1 cellular context compared by ENCODE assay signal in genomic region chr3:51995346-51996156, GRCh38.
A peak's percentile ranks its signal among the peaks of the same experiment; 100 is the strongest.
TF ChIP-seq lines count a peak whose summit lies in the region.

Gene RPL29, minus strand, starts transcription at chr3:51995895. Its CDS starts 434 bp downstream, at chr3:51995461.

TF ChIP-seq in HepG2, 621 proteins besides CTCF, POLR2A, EP300 and RAD21 (continued from another document and continues in another):
- no peak for TF ChIP-seq SMARCE1 (IDR thresholded peaks at IDR 0.05; ENCODE audit: borderline replicate concordance)
- no peak for TF ChIP-seq NFE2 (CRISPR knock-in tag; IDR thresholded peaks at IDR 0.05)
- TF ChIP-seq NR2F6 (IDR thresholded peaks at IDR 0.05), result peak; percentile 54; the same call in 1 of the 2 replicates
- peak; percentile 62 for TF ChIP-seq NR2F6 (CRISPR knock-in tag; IDR thresholded peaks at IDR 0.05)
- TF ChIP-seq HNRNPL (IDR thresholded peaks at IDR 0.05; ENCODE audit: low read depth, low read length), result 0 out of 2 replicates have a peak, but pooled peaks have one; percentile 55
- TF ChIP-seq NCOR1 (IDR thresholded peaks at IDR 0.05; ENCODE audit: borderline replicate concordance, low read length), result peak; percentile 37; the same call in 1 of the 2 replicates
- TF ChIP-seq CSRNP2 (CRISPR knock-in tag; conservative IDR thresholded peaks at IDR 0.05; ENCODE audit: low read depth), result no peak
- peak; percentile 82 for TF ChIP-seq SIN3B (IDR thresholded peaks at IDR 0.05; ENCODE audit: low read length)
- TF ChIP-seq ZNF768 (CRISPR knock-in tag; IDR thresholded peaks at IDR 0.05), result peak; percentile 82; the same call in 1 of the 2 replicates
- peak; percentile 93; the same call in 1 of the 2 replicates for TF ChIP-seq ZNF383 (CRISPR knock-in tag; IDR thresholded peaks at IDR 0.05; ENCODE audit: borderline replicate concordance)
- TF ChIP-seq ATM (IDR thresholded peaks at IDR 0.05; ENCODE audit: borderline replicate concordance), result no peak
- peak; percentile 96; the same call in 1 of the 2 replicates for TF ChIP-seq FOXK1 (CRISPR knock-in tag; IDR thresholded peaks at IDR 0.05; ENCODE audit: borderline replicate concordance, low read depth)
- TF ChIP-seq KDM1A (CRISPR knock-in tag; IDR thresholded peaks at IDR 0.05), result no peak
- no peak for TF ChIP-seq ZNF292 (CRISPR knock-in tag; IDR thresholded peaks at IDR 0.05; ENCODE audit: borderline replicate concordance, low read depth)
- TF ChIP-seq SMAD9 (CRISPR knock-in tag; IDR thresholded peaks at IDR 0.05), result no peak
- 0 out of 2 replicates have a peak, but pooled peaks have one; percentile 81 for TF ChIP-seq ZNF354B (CRISPR knock-in tag; IDR thresholded peaks at IDR 0.05)
- 0 out of 2 replicates have a peak, but pooled peaks have one; percentile 49 for TF ChIP-seq RARG (CRISPR knock-in tag; IDR thresholded peaks at IDR 0.05; ENCODE audit: low read depth)
- peak; percentile 41; the same call in 1 of the 2 replicates for TF ChIP-seq SAFB2 (CRISPR knock-in tag; IDR thresholded peaks at IDR 0.05; ENCODE audit: borderline replicate concordance, low read depth)
- TF ChIP-seq GPN1 (CRISPR knock-in tag; IDR thresholded peaks at IDR 0.05; ENCODE audit: borderline replicate concordance), result no peak; the same call in 1 of the 2 replicates
- peak; percentile 89 for TF ChIP-seq SALL2 (CRISPR knock-in tag; IDR thresholded peaks at IDR 0.05)
- TF ChIP-seq CEBPB (IDR thresholded peaks at IDR 0.05; ENCODE audit: borderline replicate concordance, low read depth, low read length), result no peak
- TF ChIP-seq ZNF616 (CRISPR knock-in tag; IDR thresholded peaks at IDR 0.05; ENCODE audit: low read depth), result no peak
- TF ChIP-seq ZNF766 (CRISPR knock-in tag; IDR thresholded peaks at IDR 0.05; ENCODE audit: borderline replicate concordance), result peak; percentile 88
- TF ChIP-seq REXO4 (CRISPR knock-in tag; IDR thresholded peaks at IDR 0.05; ENCODE audit: borderline replicate concordance), result 0 out of 2 replicates have a peak, but pooled peaks have one; percentile 9
- TF ChIP-seq POLR2G (IDR thresholded peaks at IDR 0.05; ENCODE audit: low read depth, low read length), result peak; percentile 99
- TF ChIP-seq PCBP1 (IDR thresholded peaks at IDR 0.05; ENCODE audit: borderline replicate concordance, low read depth, low read length), result peak; percentile 78; the same call in 1 of the 2 replicates
- no peak for TF ChIP-seq RFX1 (IDR thresholded peaks at IDR 0.05)
- no peak for TF ChIP-seq ZNF7 (CRISPR knock-in tag; IDR thresholded peaks at IDR 0.05)
- 0 out of 2 replicates have a peak, but pooled peaks have one; percentile 35 for TF ChIP-seq ZNF24 (IDR thresholded peaks at IDR 0.05)
- peak; percentile 60; the same call in 1 of the 2 replicates for TF ChIP-seq SIX4 (CRISPR knock-in tag; IDR thresholded peaks at IDR 0.05)
- TF ChIP-seq MYNN (CRISPR knock-in tag; IDR thresholded peaks at IDR 0.05; ENCODE audit: low read depth), result peak; percentile 92; the same call in 1 of the 2 replicates
- no peak for TF ChIP-seq ZNF678 (CRISPR knock-in tag; IDR thresholded peaks at IDR 0.05)
- peak; percentile 81; the same call in 1 of the 2 replicates for TF ChIP-seq ZNF558 (CRISPR knock-in tag; IDR thresholded peaks at IDR 0.05; ENCODE audit: borderline replicate concordance)
- TF ChIP-seq SMAD1 (CRISPR knock-in tag; IDR thresholded peaks at IDR 0.05; ENCODE audit: borderline replicate concordance, low read depth), result no peak
- no peak for TF ChIP-seq ZNF484 (CRISPR knock-in tag; IDR thresholded peaks at IDR 0.05; ENCODE audit: borderline replicate concordance, low read depth)
- peak; percentile 77 for TF ChIP-seq FOXK2 (IDR thresholded peaks at IDR 0.05)
- peak; percentile 94 for TF ChIP-seq HOXA3 (CRISPR knock-in tag; IDR thresholded peaks at IDR 0.05)
- peak; percentile 74; the same call in 1 of the 2 replicates for TF ChIP-seq ZFAT (CRISPR knock-in tag; conservative IDR thresholded peaks at IDR 0.05)
- no peak for TF ChIP-seq LCORL (IDR thresholded peaks at IDR 0.05)
- peak; percentile 13; the same call in 1 of the 2 replicates for TF ChIP-seq LCORL (CRISPR knock-in tag; IDR thresholded peaks at IDR 0.05)
- no peak for TF ChIP-seq RAD51 (IDR thresholded peaks at IDR 0.05; ENCODE audit: borderline replicate concordance)
- TF ChIP-seq ZBTB14 (CRISPR knock-in tag; IDR thresholded peaks at IDR 0.05), result no peak
- peak; percentile 80 for TF ChIP-seq FOXO1 (CRISPR knock-in tag; IDR thresholded peaks at IDR 0.05)
- TF ChIP-seq ZNF136 (CRISPR knock-in tag; IDR thresholded peaks at IDR 0.05; ENCODE audit: low read depth), result 0 out of 2 replicates have a peak, but pooled peaks have one; percentile 58
- TF ChIP-seq ZC3H4 (CRISPR knock-in tag; IDR thresholded peaks at IDR 0.05; ENCODE audit: borderline replicate concordance), result no peak; the same call in 1 of the 2 replicates
- TF ChIP-seq ZNF839 (CRISPR knock-in tag; IDR thresholded peaks at IDR 0.05; ENCODE audit: borderline replicate concordance), result no peak; the same call in 1 of the 2 replicates
- TF ChIP-seq MAFF (IDR thresholded peaks at IDR 0.05; ENCODE audit: low read depth, low read length), result no peak
- TF ChIP-seq ZMYM3 (CRISPR knock-in tag; IDR thresholded peaks at IDR 0.05), result no peak
- TF ChIP-seq JUNB (CRISPR knock-in tag; IDR thresholded peaks at IDR 0.05; ENCODE audit: borderline replicate concordance), result no peak; the same call in 1 of the 2 replicates
- peak; percentile 90 for TF ChIP-seq ZNF614 (CRISPR knock-in tag; IDR thresholded peaks at IDR 0.05; ENCODE audit: borderline replicate concordance)
- peak; percentile 57; the same call in 1 of the 2 replicates for TF ChIP-seq TFDP1 (CRISPR knock-in tag; IDR thresholded peaks at IDR 0.05; ENCODE audit: borderline replicate concordance)
- peak; percentile 58; the same call in 1 of the 2 replicates for TF ChIP-seq PITX1 (CRISPR knock-in tag; IDR thresholded peaks at IDR 0.05)
- 0 out of 2 replicates have a peak, but pooled peaks have one; percentile 39 for TF ChIP-seq MTF2 (CRISPR knock-in tag; IDR thresholded peaks at IDR 0.05; ENCODE audit: borderline replicate concordance)
- TF ChIP-seq GMEB1 (CRISPR knock-in tag; IDR thresholded peaks at IDR 0.05; ENCODE audit: borderline replicate concordance), result peak; percentile 81; the same call in 1 of the 2 replicates
- peak; percentile 29; the same call in 1 of the 2 replicates for TF ChIP-seq DNMT1 (CRISPR knock-in tag; IDR thresholded peaks at IDR 0.05)
- peak; percentile 93 for TF ChIP-seq HOXA5 (CRISPR knock-in tag; IDR thresholded peaks at IDR 0.05)
- peak; percentile 56; the same call in 1 of the 2 replicates for TF ChIP-seq E2F1 (CRISPR knock-in tag; IDR thresholded peaks at IDR 0.05)
- TF ChIP-seq ZNF576 (CRISPR knock-in tag; IDR thresholded peaks at IDR 0.05), result no peak
- peak; percentile 92 for TF ChIP-seq MEF2D (CRISPR knock-in tag; IDR thresholded peaks at IDR 0.05)
- peak; percentile 98 for TF ChIP-seq ELF1 (CRISPR knock-in tag; IDR thresholded peaks at IDR 0.05)
- TF ChIP-seq ZNF142 (CRISPR knock-in tag; IDR thresholded peaks at IDR 0.05), result peak; percentile 77; the same call in 1 of the 2 replicates
- TF ChIP-seq ZNF674 (CRISPR knock-in tag; IDR thresholded peaks at IDR 0.05; ENCODE audit: low read depth), result no peak
